ENCODE assay signal across 1 cellular context in genomic region chr22:24128631-24129601, GRCh38.
TF ChIP-seq lines count a peak whose summit lies in the region.

No MANE protein-coding gene starts in this region.

TF ChIP-seq in HCT116, 20 proteins besides CTCF, POLR2A, EP300 and RAD21 (continued from another document):
- TF ChIP-seq TCF7L2 (IDR thresholded peaks at IDR 0.05; ENCODE audit: borderline replicate concordance, extremely low read depth, insufficient read depth, insufficient read length) (no peak), SIN3A (IDR thresholded peaks at IDR 0.05; ENCODE audit: low read depth) (no peak)
